5 cellular contexts compared by ENCODE assay signal in the genomic region with DNA sequence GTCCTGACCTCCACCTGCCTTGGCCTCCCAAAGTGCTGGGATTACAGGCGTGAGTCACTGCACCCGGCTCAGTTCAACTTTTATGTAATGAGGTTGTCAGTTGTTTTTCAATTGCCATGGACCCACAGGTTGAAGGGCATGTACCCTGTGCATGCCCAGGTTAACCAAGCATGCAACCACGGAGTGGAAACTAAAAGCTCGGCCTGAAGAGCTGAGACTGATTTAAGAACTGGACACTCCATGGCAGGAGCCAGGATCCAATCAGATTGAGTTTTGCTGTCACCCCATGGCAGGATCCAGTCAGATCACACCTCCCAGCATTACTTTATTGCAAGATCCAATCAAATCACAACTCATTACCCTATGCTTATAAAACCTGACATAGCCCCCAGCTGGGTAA. TPM values are rescaled to one million over a fixed set of nuclear protein-coding genes. Genes with fewer than 3 reads are reported as not detected.
"Had no signal": no experiment of that assay in that cellular context is flagged by ENCODE, and none has a peak within 500 bp of the region (broad histone marks: within the 10 kb centered on the region; RNA-seq: fewer than 3 reads in every experiment).

No MANE protein-coding gene starts in this region.

RNA-seq across cellular contexts. Expression of gene SPDYE5, which starts 16.9 kb away (rescaled TPM):
- total RNA-seq: GM23338, H1, H9, HepG2, HT1080 had no signal
- polyA plus RNA-seq: H1, HepG2 had no signal
